8 cellular contexts compared by ENCODE assay signal in genomic region chr1:93345633-93346471, GRCh38. TPM values are rescaled to one million over a fixed set of nuclear protein-coding genes. Genes with fewer than 3 reads are reported as not detected.
DNase-seq lines count a peak whose midpoint lies in the region; ATAC-seq, FAIRE-seq and TF ChIP-seq lines count a peak whose summit lies in the region.

Gene DR1, plus strand, starts transcription at chr1:93345907. Its CDS starts 739 bp downstream, at chr1:93346646.

- H3K4me1 ChIP-seq in pancreas = peaks cover 5 to 18% (median 17%) of the 10 kb centered on the region in 3 donors
- H3K4me1 ChIP-seq in thyroid gland = peaks cover 10 to 20% of the 10 kb centered on the region in 2 donors

- intact Hi-C loops in Right ventricle myocardium superior (cut with DNase I) (no loop called here), pancreas (cut with DNase I) (no loop called here), thyroid gland (cut with DNase I) (no loop called here)

- DNase-seq in NCI-H1417 (lab: John Stamatoyannopoulos, UW) = peak; percentile 86 to 94 (median 93)
- DNase-seq in SW480 (ENCODE audit: low spot score) = peak; percentile 93
- peak; percentile 95 for DNase-seq in activated naive CD8-positive, alpha-beta T cell treated with anti-CD3 and anti-CD28 coated beads, Interleukin-2, amount 50 U/mL, for 24 hours
- DNase-seq in Right ventricle myocardium superior = peak; percentile 97
- DNase-seq in pancreas = peak; percentile 94 to 98 (median 95)
- peak; percentile 92 to 95 for DNase-seq in thyroid gland

- H3K36me3 ChIP-seq in pancreas (no peaks in the 10 kb centered on the region), thyroid gland (no peaks in the 10 kb centered on the region)

- H3K9me3 ChIP-seq in pancreas (no peaks in the 10 kb centered on the region), thyroid gland (no peaks in the 10 kb centered on the region)

- no peaks in the 10 kb centered on the region for H3K27me3 ChIP-seq in pancreas
- no peaks in the 10 kb centered on the region for H3K27me3 ChIP-seq in thyroid gland

- H3K4me1 Mint-ChIP-seq in activated naive CD8-positive, alpha-beta T cell treated with anti-CD3 and anti-CD28 coated beads, Interleukin-2, amount 50 U/mL, for 24 hours = peaks cover 36% of the 10 kb centered on the region

- H3K36me3 Mint-ChIP-seq in activated naive CD8-positive, alpha-beta T cell treated with anti-CD3 and anti-CD28 coated beads, Interleukin-2, amount 50 U/mL, for 24 hours (ENCODE audit: low read depth) = peaks cover 32% of the 10 kb centered on the region

- FAIRE-seq in pancreas (lab: Jason Lieb, UNC) = no peak

- H3K4me3 Mint-ChIP-seq in activated naive CD8-positive, alpha-beta T cell treated with anti-CD3 and anti-CD28 coated beads, Interleukin-2, amount 50 U/mL, for 24 hours = peak within 1 kb of the TSS; percentile 97

- H3K4me3 ChIP-seq in GM12875 (ENCODE audit: low read depth, low read length) = peak within 1 kb of the TSS; percentile 88
- H3K4me3 ChIP-seq in pancreas = peak within 1 kb of the TSS; percentile 81 to 96 (median 96)
- peak within 1 kb of the TSS; percentile 39 to 98 (median 95) for H3K4me3 ChIP-seq in thyroid gland (replicated peaks in 1 of 3)

- 0% methylated on average over 62 to 81 of the region's 81 CpGs for WGBS in pancreas, 2 donors
- 0 to 1% methylated on average over 14 to 41 of the region's 81 CpGs for WGBS in thyroid gland, 2 donors

- TF ChIP-seq POLR2A in thyroid gland (IDR thresholded peaks at IDR 0.05) = peak; percentile 59 to 93

- ATAC-seq in HG02759 (IDR thresholded peaks at IDR 0.05; ENCODE audit: unreplicated experiment) (peak; percentile 81), Right ventricle myocardium superior (ENCODE audit: poor library complexity) (peak; percentile 98), pancreas (peak; percentile 96 to 99 (median 98))
- peak; percentile 81 for ATAC-seq in activated naive CD8-positive, alpha-beta T cell treated with anti-CD3 and anti-CD28 coated beads, Interleukin-2, amount 50 U/mL, for 24 hours

- no peaks in the 10 kb centered on the region for H3K9me3 Mint-ChIP-seq in activated naive CD8-positive, alpha-beta T cell treated with anti-CD3 and anti-CD28 coated beads, Interleukin-2, amount 50 U/mL, for 24 hours

- peak within 1 kb of the TSS; percentile 97 for H3K27ac Mint-ChIP-seq in activated naive CD8-positive, alpha-beta T cell treated with anti-CD3 and anti-CD28 coated beads, Interleukin-2, amount 50 U/mL, for 24 hours

- H3K27ac ChIP-seq in pancreas (peak within 1 kb of the TSS; percentile 76 to 96 (median 90)), thyroid gland (peak within 1 kb of the TSS; percentile 86 to 95 (median 94))

- TF ChIP-seq CTCF in GM12875 (IDR thresholded peaks at IDR 0.05; ENCODE audit: borderline replicate concordance, insufficient read depth, low read depth, low read length) (no peak), pancreas (IDR thresholded peaks at IDR 0.05) (no peak), thyroid gland (IDR thresholded peaks at IDR 0.05) (no peak)

- no peaks in the 10 kb centered on the region for H3K27me3 Mint-ChIP-seq in activated naive CD8-positive, alpha-beta T cell treated with anti-CD3 and anti-CD28 coated beads, Interleukin-2, amount 50 U/mL, for 24 hours

RNA-seq across cellular contexts. Expression of gene DR1, which starts in this region (rescaled TPM):
- total RNA-seq in Right ventricle myocardium superior (33.2 TPM), pancreas (10 to 100 TPM; 10.1 to 26.0 (median 16.5) TPM), thyroid gland (10 to 100 TPM; 31.2 to 47.4 (median 34.1) TPM)
- polyA plus RNA-seq in pancreas = 1 to 10 TPM; 3.3 to 7.2 TPM

Comparison
In these comparisons a context has a peak if more than half of its experiments do, and no peak if none do; other contexts are left out.
1. Peak in every context shown above with its lines: DNase-seq, ATAC-seq, H3K4me3 ChIP-seq and H3K27ac ChIP-seq.